8 cellular contexts compared by ENCODE assay signal in the genomic region with DNA sequence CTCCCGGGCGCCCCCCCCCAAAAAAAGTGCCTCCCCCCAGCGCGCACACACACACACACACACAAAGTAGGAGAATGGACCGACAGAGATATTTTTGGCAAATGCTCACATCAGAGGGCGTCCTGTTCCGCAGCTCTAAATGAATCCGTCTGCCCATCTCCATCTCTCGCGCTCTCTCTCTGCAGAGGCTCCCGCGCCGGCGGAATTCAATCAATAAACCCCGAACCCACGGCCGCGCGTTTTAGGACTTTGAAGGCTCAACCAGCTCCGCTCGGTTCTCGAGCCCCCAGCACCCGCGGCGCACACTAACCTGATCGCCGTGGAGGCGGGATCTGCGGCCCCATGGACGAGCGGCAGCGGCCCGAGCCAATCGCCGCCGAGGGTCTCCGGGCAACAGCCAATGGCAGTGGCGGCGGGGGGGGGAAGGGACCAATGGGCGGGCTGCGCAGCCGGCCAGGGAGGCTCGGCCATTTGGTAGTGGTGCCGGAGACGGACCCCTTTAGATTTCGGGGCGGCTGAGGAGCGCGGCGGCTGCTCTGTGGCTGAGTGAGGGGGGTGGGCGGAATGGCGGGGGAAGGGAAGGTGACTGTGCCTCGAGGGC. TPM values are rescaled to one million over a fixed set of nuclear protein-coding genes. Genes with fewer than 3 reads are reported as not detected.
A peak's percentile ranks its signal among the peaks of the same experiment; 100 is the strongest.
DNase-seq lines count a peak whose midpoint lies in the region; ATAC-seq, FAIRE-seq and TF ChIP-seq lines count a peak whose summit lies in the region.

A gene (minus strand): TSS at position 307 of the 601 bp plus-strand sequence. CDS start 144 bp downstream, at position 163.

- no peaks in the 10 kb centered on the region for H3K9me1 ChIP-seq in endothelial cell of umbilical vein (replicated peaks; ENCODE audit: control insufficient read depth, extremely low read depth, insufficient read depth, low read length)

- H4K20me1 ChIP-seq in OCI-LY7 (ENCODE audit: insufficient read depth, low read length) (peaks cover 21% of the 10 kb centered on the region), endothelial cell of umbilical vein (replicated peaks; ENCODE audit: control insufficient read depth, extremely low read depth, insufficient read depth, low read length) (no peaks in the 10 kb centered on the region)

- H3K4me1 ChIP-seq in OCI-LY7 (ENCODE audit: insufficient read depth, low read length, poor library complexity, severe bottlenecking) (peaks cover 28% of the 10 kb centered on the region), endothelial cell of umbilical vein (ENCODE audit: control insufficient read depth, extremely low read depth, insufficient read depth, low read length) (peaks cover 19% of the 10 kb centered on the region), mononuclear cell (ENCODE audit: insufficient read depth, low read length) (peaks cover 26% of the 10 kb centered on the region)

- peak within 1 kb of the TSS; percentile 93 for H3K4me2 ChIP-seq in OCI-LY7 (ENCODE audit: low read length)
- peak within 1 kb of the TSS; percentile 89 for H3K4me2 ChIP-seq in endothelial cell of umbilical vein (ENCODE audit: insufficient read depth, low read length)

- POLR2A ChIA-PET in OCI-LY7 (lab: Charles Lee) = interaction anchor here (0.6 to 6.0 kb wide), 6 partner anchors 10 to 199 kb away, joined by 3 to 96 read pairs (median 4); no protein-coding TSS in a partner anchor
- POLR2A ChIA-PET in endothelial cell of umbilical vein (lab: Charles Lee) = interaction anchor here (0.7 kb wide), 1 partner anchor 10 kb away, joined by 3 read pairs; no protein-coding TSS in a partner anchor

- peaks cover 59% of the 10 kb centered on the region for H3K36me3 ChIP-seq in OCI-LY7 (ENCODE audit: insufficient read depth, low read length)
- peaks cover 0 to 2% of the 10 kb centered on the region in 2 experiments for H3K36me3 ChIP-seq in endothelial cell of umbilical vein (ENCODE audit: control insufficient read depth in 2 of 2, extremely low read depth in 1 of 2, insufficient read depth in 2 of 2, low read length in 2 of 2)

- H3K79me2 ChIP-seq in OCI-LY7 (ENCODE audit: insufficient read depth, low read depth, low read length) (peaks cover 89% of the 10 kb centered on the region), endothelial cell of umbilical vein (ENCODE audit: control insufficient read depth, insufficient read depth, low read length) (peaks cover 45% of the 10 kb centered on the region)

- DNase-seq in COR-L47 (lab: John Stamatoyannopoulos, UW) (peak; percentile 95), HuH-7 (ENCODE audit: low spot score) (peak; percentile 100), OCI-LY7 (ENCODE audit: low spot score) (peak; percentile 98), activated T-cell treated with anti-CD3 and anti-CD28 coated beads for 1 hour (ENCODE audit: low read depth) (peak; percentile 98), endothelial cell of umbilical vein (ENCODE audit: low read depth, low spot score) (peak; percentile 96)
- peak; percentile 94 to 95 for DNase-seq in stimulated activated CD8-positive, alpha-beta memory T cell treated with anti-CD3 and anti-CD28 coated beads, Interleukin-4, amount 100 ng/mL, for 1 hour (ENCODE audit: low read depth in 2 of 2, low spot score in 1 of 2)

- TF ChIP-seq POLR2A in endothelial cell of umbilical vein (IDR thresholded peaks at IDR 0.05; ENCODE audit: low read depth, low read length) = no peak

- ATAC-seq in GM21381 (IDR thresholded peaks at IDR 0.05; ENCODE audit: unreplicated experiment) = peak; percentile 52

- no peak within 1 kb of the TSS for H2AFZ ChIP-seq in OCI-LY7 (ENCODE audit: low read length)
- peak within 1 kb of the TSS; percentile 69 for H2AFZ ChIP-seq in endothelial cell of umbilical vein (ENCODE audit: low read depth, low read length)

- no peaks in the 10 kb centered on the region for H3K9me3 ChIP-seq in OCI-LY7 (ENCODE audit: low read length)
- no peaks in the 10 kb centered on the region for H3K9me3 ChIP-seq in endothelial cell of umbilical vein (replicated peaks; ENCODE audit: control insufficient read depth, insufficient read depth, low read length)
- no peaks in the 10 kb centered on the region for H3K9me3 ChIP-seq in mononuclear cell (ENCODE audit: low read depth, low read length)

- TF ChIP-seq CTCF in OCI-LY7 (conservative IDR thresholded peaks at IDR 0.05; ENCODE audit: low read length) = no peak
- TF ChIP-seq CTCF in endothelial cell of umbilical vein (IDR thresholded peaks at IDR 0.05; ENCODE audit: extremely low read depth in 1 of 2, insufficient read depth in 1 of 2, low read depth in 1 of 2, low read length in 2 of 2) = no peak

- intact Hi-C loops in OCI-LY7 (cut with micrococcal nuclease; ENCODE audit: unreplicated experiment) (loop anchor here (1.0 to 5.0 kb wide), 3 partner anchors 30 to 188 kb away; no protein-coding TSS in a partner anchor), endothelial cell of umbilical vein (cut with micrococcal nuclease) (loop anchor here (1.0 to 5.0 kb wide), 2 partner anchors 55 to 268 kb away; no protein-coding TSS in a partner anchor)

- dilution Hi-C loops in endothelial cell of umbilical vein (cut with MboI; ENCODE audit: extremely low pct_ligation_motif_present, low sequenced_read_pairs) = no loop called here

- H3K27me3 ChIP-seq in endothelial cell of umbilical vein (ENCODE audit: control insufficient read depth in 2 of 2, insufficient read depth in 2 of 2, low read length in 2 of 2) (peaks cover 0 to 3% of the 10 kb centered on the region in 2 experiments), mononuclear cell (ENCODE audit: insufficient read depth, low read length) (no peaks in the 10 kb centered on the region)

- no peaks in the 10 kb centered on the region for H3K9me2 ChIP-seq in OCI-LY7 (ENCODE audit: insufficient read depth, low read length)

- BruUV-seq in OCI-LY7 (replicated peaks; lab: Mats Ljungman, UMichigan) = no TSS peak
- BruUV-seq in endothelial cell of umbilical vein (replicated peaks; lab: Mats Ljungman, UMichigan) = no TSS peak

- H3K4me3 ChIP-seq in OCI-LY7 (ENCODE audit: low read depth, low read length, poor library complexity, severe bottlenecking) (peak within 1 kb of the TSS; percentile 95), endothelial cell of umbilical vein (replicated peaks in 1 of 3; ENCODE audit: insufficient read depth in 1 of 3, low read depth in 1 of 3, low read length in 3 of 3) (peak within 1 kb of the TSS; percentile 92 to 97 (median 93)), mononuclear cell (ENCODE audit: low read length) (peak within 1 kb of the TSS; percentile 97)

- CTCF ChIA-PET in OCI-LY7 (lab: Charles Lee; ENCODE audit: unreplicated experiment) = no interaction called here
- CTCF ChIA-PET in endothelial cell of umbilical vein (lab: Charles Lee) = no interaction called here

- H3K27ac ChIP-seq in OCI-LY7 (ENCODE audit: low read depth, low read length, poor library complexity, severe bottlenecking) (peak within 1 kb of the TSS; percentile 91), endothelial cell of umbilical vein (ENCODE audit: insufficient read depth, low read depth, low read length) (peak within 1 kb of the TSS; percentile 77)

- H3K9ac ChIP-seq in endothelial cell of umbilical vein (replicated peaks; ENCODE audit: extremely low read depth, insufficient read depth, low read length) = peak within 1 kb of the TSS; percentile 86

- FAIRE-seq in endothelial cell of umbilical vein (lab: Jason Lieb, UNC) = peak; percentile 70

TF ChIP-seq in endothelial cell of umbilical vein, 7 proteins besides CTCF, POLR2A, EP300 and RAD21:
- TF ChIP-seq MYC (IDR thresholded peaks at IDR 0.05; ENCODE audit: low read depth, low read length) = no peak
- no peak for TF ChIP-seq JUN (IDR thresholded peaks at IDR 0.05; ENCODE audit: borderline replicate concordance, insufficient read depth, insufficient read length, low read depth)
- TF ChIP-seq GATA2 (IDR thresholded peaks at IDR 0.05; ENCODE audit: insufficient read depth, insufficient read length, low read depth, low read length) = no peak
- TF ChIP-seq POLR2AphosphoS5 (IDR thresholded peaks at IDR 0.05; ENCODE audit: insufficient read depth, low read depth, low read length) = no peak
- TF ChIP-seq EZH2 (IDR thresholded peaks at IDR 0.05; ENCODE audit: borderline replicate concordance, low read depth, low read length, severe bottlenecking) = no peak
- TF ChIP-seq, protein P1, sequence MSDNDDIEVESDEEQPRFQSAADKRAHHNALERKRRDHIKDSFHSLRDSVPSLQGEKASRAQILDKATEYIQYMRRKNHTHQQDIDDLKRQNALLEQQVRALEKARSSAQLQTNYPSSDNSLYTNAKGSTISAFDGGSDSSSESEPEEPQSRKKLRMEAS (IDR thresholded peaks at IDR 0.05; ENCODE audit: insufficient read depth, insufficient read length) = no peak
- TF ChIP-seq FOS (IDR thresholded peaks at IDR 0.05; ENCODE audit: borderline replicate concordance, insufficient read depth, low read length) = no peak

RNA-seq across cellular contexts. Expression of the gene that starts here (rescaled TPM):
- 232 and 282 TPM in 2 replicates for total RNA-seq in OCI-LY7 (2014; rRNA removed; shearing (Covaris generic))
- 563 and 580 TPM in 2 replicates for total RNA-seq in OCI-LY7 (2022)
- total RNA-seq in endothelial cell of umbilical vein = 169 and 179 TPM in 2 replicates
- 29.4 and 37.9 TPM in 2 replicates for polyA plus RNA-seq in endothelial cell of umbilical vein
- polyA plus RNA-seq in endothelial cell of umbilical vein (2011; cell fraction: cytosol; rRNA removed) = 87.1 and 87.3 TPM in 2 replicates
- polyA plus RNA-seq in endothelial cell of umbilical vein (2011; cell fraction: nucleus; rRNA removed) = 53.8 and 56.4 TPM in 2 replicates
- 136 and 198 TPM in 2 replicates for polyA plus RNA-seq in endothelial cell of umbilical vein (2012)
- polyA minus RNA-seq in endothelial cell of umbilical vein = 57.5 and 60.2 TPM in 2 replicates
- polyA minus RNA-seq in endothelial cell of umbilical vein (2011; cell fraction: cytosol; rRNA and poly(A)+ RNA removed) = 58.3 TPM
- polyA minus RNA-seq in endothelial cell of umbilical vein (2011; cell fraction: nucleus; rRNA and poly(A)+ RNA removed) = 33.2 and 34.9 TPM in 2 replicates
- total RNA-seq in mononuclear cell = 52.8 TPM

Comparison
In these comparisons a context has a peak if more than half of its experiments do, and no peak if none do; other contexts are left out.
1. Peak in every context shown above with its lines: DNase-seq, ATAC-seq, H3K4me3 ChIP-seq and H3K27ac ChIP-seq.